In genomic region chr2:157784169-157784822, GRCh38 we compare ENCODE assay signal across 9 cellular contexts.
DNase-seq lines count a peak whose midpoint lies in the region; ATAC-seq, FAIRE-seq and TF ChIP-seq lines count a peak whose summit lies in the region.
"Had no signal": no experiment of that assay in that cellular context is flagged by ENCODE, and none has a peak within 500 bp of the region (broad histone marks: within the 10 kb centered on the region; RNA-seq: fewer than 3 reads in every experiment).

No MANE protein-coding gene starts in this region.

- FAIRE-seq in H54 (lab: Jason Lieb, UNC) = peak; percentile 81

- ATAC-seq in HG02884 (IDR thresholded peaks at IDR 0.05; ENCODE audit: unreplicated experiment) = no peak
- no peak for ATAC-seq in GM19328 (IDR thresholded peaks at IDR 0.05; ENCODE audit: unreplicated experiment)

- POLR2A ChIA-PET in HEK293T (lab: Yijun Ruan, JAX) = interaction anchor here (1.6 kb wide), 1 partner anchor 92 kb away, joined by 3 read pairs; the partner anchor contains the start of gene ACVR1

- no peak overlapping the region for H3K4me3 ChIP-seq in fibroblast of the aortic adventitia (ENCODE audit: low read depth, low read length)
- H3K4me3 ChIP-seq: ovary had no signal

- CTCF ChIA-PET in HEK293T (lab: Yijun Ruan, JAX) = interaction anchor here (0.8 kb wide), 1 partner anchor 9 kb away, joined by 3 read pairs; no protein-coding TSS in a partner anchor

- no peak for TF ChIP-seq CTCF in fibroblast of the aortic adventitia (IDR thresholded peaks at IDR 0.05; ENCODE audit: insufficient read depth, low read length)

- TF ChIP-seq POLR2A in H54 (IDR thresholded peaks at IDR 0.05; ENCODE audit: low read depth, low read length) = no peak

- DNase-seq in H54 (ENCODE audit: insufficient read length, low spot score) (peak; percentile 54), SW480 (ENCODE audit: low spot score) (peak; percentile 71), fibroblast of the aortic adventitia (ENCODE audit: low read depth) (peak; percentile 44), renal cortical epithelial cell (ENCODE audit: low read depth) (peak; percentile 97), HEK293T (ENCODE audit: extremely low spot score) (no peak), GDM1 (lab: John Stamatoyannopoulos, UW) (no peak)

TF ChIP-seq in HEK293T, 16 proteins besides CTCF, POLR2A, EP300 and RAD21:
- TF ChIP-seq SP1 (IDR thresholded peaks at IDR 0.05) (no peak), LEF1 (IDR thresholded peaks at IDR 0.05; ENCODE audit: borderline replicate concordance) (no peak), FOXM1 (IDR thresholded peaks at IDR 0.05; ENCODE audit: borderline replicate concordance) (no peak), PKNOX1 (IDR thresholded peaks at IDR 0.05) (no peak), NFRKB (IDR thresholded peaks at IDR 0.05) (no peak), BHLHE40 (IDR thresholded peaks at IDR 0.05; ENCODE audit: borderline replicate concordance) (no peak), L3MBTL2 (conservative IDR thresholded peaks at IDR 0.05) (no peak), ELF4 (IDR thresholded peaks at IDR 0.05) (no peak), FOXK2 (IDR thresholded peaks at IDR 0.05) (no peak), CTBP1 (IDR thresholded peaks at IDR 0.05; ENCODE audit: borderline replicate concordance) (no peak), TARDBP (IDR thresholded peaks at IDR 0.05) (no peak), FOXA1 (IDR thresholded peaks at IDR 0.05) (no peak), SUZ12 (IDR thresholded peaks at IDR 0.05) (no peak), ZNF384 (IDR thresholded peaks at IDR 0.05) (no peak), ARNT (IDR thresholded peaks at IDR 0.05) (no peak), HDGF (IDR thresholded peaks at IDR 0.05; ENCODE audit: borderline replicate concordance) (no peak)

Comparison
In these comparisons a context has a peak if more than half of its experiments do, and no peak if none do; other contexts are left out.
1. DNase-seq: peak in H54 (single experiment), SW480 (single experiment), fibroblast of the aortic adventitia (single experiment) and renal cortical epithelial cell (single experiment); none in HEK293T (single experiment) and GDM1 (single experiment).